Comparison of ENCODE assay signal across 12 cellular contexts in genomic region chr6:35402136-35402855, GRCh38. TPM values are rescaled to one million over a fixed set of nuclear protein-coding genes. Genes with fewer than 3 reads are reported as not detected.
A peak's percentile ranks its signal among the peaks of the same experiment; 100 is the strongest.
DNase-seq lines count a peak whose midpoint lies in the region; ATAC-seq and TF ChIP-seq lines count a peak whose summit lies in the region.
"Had no signal": no experiment of that assay in that cellular context is flagged by ENCODE, and none has a peak within 500 bp of the region (broad histone marks: within the 10 kb centered on the region; RNA-seq: fewer than 3 reads in every experiment).

No MANE protein-coding gene starts in this region.

- H3K9me3 ChIP-seq in body of pancreas = no peaks in the 10 kb centered on the region
- peaks cover 2% of the 10 kb centered on the region for H3K9me3 ChIP-seq in trophoblast cell (ENCODE audit: insufficient read depth, low read depth, low read length)
- H3K9me3 ChIP-seq in transverse colon = no peaks in the 10 kb centered on the region
- H3K9me3 ChIP-seq: thoracic aorta had no signal

- no peak overlapping the region for H3K4ac ChIP-seq in trophoblast cell (ENCODE audit: low read depth, low read length)

- no peak overlapping the region for H2AK5ac ChIP-seq in trophoblast cell (ENCODE audit: low read length)

- peaks cover 3% of the 10 kb centered on the region for H3K79me2 ChIP-seq in trophoblast cell (ENCODE audit: control insufficient read depth, insufficient read depth, low read length, poor library complexity)

- H3K9ac ChIP-seq in trophoblast cell (ENCODE audit: low read length) = no peak overlapping the region

- H3K36me3 ChIP-seq in body of pancreas (replicated peaks in 1 of 2; ENCODE audit: insufficient read depth in 1 of 2, low read depth in 2 of 2) (no peaks in the 10 kb centered on the region), trophoblast cell (ENCODE audit: control insufficient read depth in 1 of 2, insufficient read depth in 2 of 2, low read length in 2 of 2) (peaks cover 0 to 2% of the 10 kb centered on the region in 2 experiments), transverse colon (no peaks in the 10 kb centered on the region)
- H3K36me3 ChIP-seq: thoracic aorta had no signal

- no peak overlapping the region for H4K8ac ChIP-seq in trophoblast cell (ENCODE audit: low read depth, low read length)

- H3K27me3 ChIP-seq in body of pancreas (no peaks in the 10 kb centered on the region), trophoblast cell (ENCODE audit: insufficient read depth, low read length) (no peaks in the 10 kb centered on the region), transverse colon (no peaks in the 10 kb centered on the region)

- POLR2A ChIA-PET in GM10248 (lab: Yijun Ruan, JAX) = interaction anchor here (0.7 kb wide), 1 partner anchor 13 kb away, joined by 10 read pairs; no protein-coding TSS in a partner anchor

- peak overlapping the region; percentile 28 to 56 (median 42) for H3K27ac ChIP-seq in body of pancreas
- peak overlapping the region; percentile 14 for H3K27ac ChIP-seq in trophoblast cell (ENCODE audit: low read depth, low read length)
- no peak overlapping the region for H3K27ac ChIP-seq in transverse colon
- H3K27ac ChIP-seq: thoracic aorta had no signal

- CTCF ChIA-PET in GM10248 (lab: Yijun Ruan, JAX) = interaction anchor here (0.7 to 2.4 kb wide), 13 partner anchors 11 to 114 kb away, joined by 3 to 10 read pairs (median 4); no protein-coding TSS in a partner anchor

- peak; percentile 53 for DNase-seq in GM10248 (ENCODE audit: extremely low spot score)
- peak; percentile 50 to 82 (median 75) for DNase-seq in body of pancreas
- DNase-seq in trophoblast cell = no peak
- no peak for DNase-seq in amygdala (lab: John Stamatoyannopoulos, UW)
- no peak for DNase-seq in NOMO-1 treated with DMSO at 0.1 percent for 48 hours (lab: John Stamatoyannopoulos, UW; ENCODE audit: unreplicated experiment)
- DNase-seq in transverse colon = no peak
- DNase-seq: activated CD4-positive, alpha-beta T cell treated with anti-CD3 and anti-CD28 coated beads for 1 hour; Right ventricle myocardium superior; stimulated activated CD4-positive, alpha-beta T cell treated with anti-CD3 and anti-CD28 coated beads, Interleukin-4, amount 100 ng/mL, for 24 hours had no signal

- ATAC-seq in HG02798 (IDR thresholded peaks at IDR 0.05; ENCODE audit: poor library complexity, unreplicated experiment) = peak; percentile 63
- ATAC-seq in body of pancreas = peak; percentile 80
- no peak for ATAC-seq in GM19328 (IDR thresholded peaks at IDR 0.05; ENCODE audit: unreplicated experiment)

- TF ChIP-seq POLR2A in body of pancreas (IDR thresholded peaks at IDR 0.05) (no peak), transverse colon (IDR thresholded peaks at IDR 0.05) (no peak)

- H3K14ac ChIP-seq in trophoblast cell (ENCODE audit: low read length) = no peak overlapping the region

- H2BK12ac ChIP-seq in trophoblast cell (ENCODE audit: low read length) = no peak overlapping the region

- in situ Hi-C loops in transverse colon (cut with MboI; ENCODE audit: low pct_ligation_motif_present in 1 of 4, low pct_unique_long_range_greater_than_20kb in 1 of 4, low sequenced_read_pairs in 3 of 4) = no loop called here

- H3K4me1 ChIP-seq in body of pancreas (peaks cover 38% of the 10 kb centered on the region), trophoblast cell (ENCODE audit: control insufficient read depth in 1 of 2, insufficient read depth in 2 of 2, low read length in 2 of 2) (peaks cover 12 to 13% of the 10 kb centered on the region in 2 experiments), transverse colon (peaks cover 0 to 25% (median 3%) of the 10 kb centered on the region in 4 donors)

- no peak overlapping the region for H4K12ac ChIP-seq in trophoblast cell (ENCODE audit: low read depth, low read length)

- H3K23ac ChIP-seq in trophoblast cell (ENCODE audit: low read length) = no peak overlapping the region

- no peak overlapping the region for H2BK120ac ChIP-seq in trophoblast cell (ENCODE audit: insufficient read depth, low read length, poor library complexity)

- peak overlapping the region; percentile 53 for H2BK5ac ChIP-seq in trophoblast cell (ENCODE audit: low read depth, low read length, poor library complexity)

- peaks cover 7% of the 10 kb centered on the region for H3K79me1 ChIP-seq in trophoblast cell (ENCODE audit: low read length)

- no peak overlapping the region for H4K91ac ChIP-seq in trophoblast cell (ENCODE audit: low read depth, low read length)

- TF ChIP-seq CTCF in GM10248 (IDR thresholded peaks at IDR 0.05; ENCODE audit: control extremely low read depth, extremely low read depth, low read depth, missing control alignments) = no peak
- no peak for TF ChIP-seq CTCF in body of pancreas (IDR thresholded peaks at IDR 0.05)
- no peak for TF ChIP-seq CTCF in transverse colon (IDR thresholded peaks at IDR 0.05)

- no peak overlapping the region for H3K18ac ChIP-seq in trophoblast cell (ENCODE audit: low read length)

- no peak for TF ChIP-seq EP300 in transverse colon (IDR thresholded peaks at IDR 0.05; ENCODE audit: low read depth)

- no peak overlapping the region for H3K4me2 ChIP-seq in trophoblast cell (ENCODE audit: low read length)

- intact Hi-C loops in body of pancreas (cut with DNase I) (no loop called here), transverse colon (cut with DNase I; ENCODE audit: low total_unique reads) (no loop called here)

- WGBS in body of pancreas, 2 donors = 67 to 71% methylated on average over 8 of the region's 8 CpGs
- no CpG with 5 or more reads among the region's 8 CpGs for WGBS in trophoblast cell (ENCODE audit: extremely low coverage, insufficient coverage, insufficient read length)
- 75 to 90% methylated on average over 5 to 7 of the region's 8 CpGs for WGBS in transverse colon (ENCODE audit: low coverage in 1 of 2), 2 donors

- H3K4me3 ChIP-seq in body of pancreas = no peak overlapping the region
- no peak overlapping the region for H3K4me3 ChIP-seq in trophoblast cell (ENCODE audit: low read depth, low read length)
- no peak overlapping the region for H3K4me3 ChIP-seq in transverse colon
- H3K4me3 ChIP-seq: thoracic aorta had no signal

- H2AFZ ChIP-seq in trophoblast cell (ENCODE audit: insufficient read depth, low read length, poor library complexity) = no peak overlapping the region

RNA-seq across cellular contexts. Expression of gene FANCE, which starts 49.8 kb away (rescaled TPM):
- 1 to 10 TPM; 4.9 to 9.2 TPM for total RNA-seq in body of pancreas
- polyA plus RNA-seq in trophoblast cell (2013) = 11.4 and 11.5 TPM in 2 replicates
- total RNA-seq in transverse colon = 10 to 100 TPM in 1 of 4 donors, 1 to 10 TPM in 2, under 1 TPM in 1; 0.75 to 30.8 (median 3.8) TPM

RNA-seq across cellular contexts. Expression of gene PPARD, which starts 59.9 kb away (rescaled TPM):
- total RNA-seq in body of pancreas = 10 to 100 TPM in 1 of 2 donors, 1 to 10 TPM in 1; 6.0 to 11.2 TPM
- 72.3 and 76.8 TPM in 2 replicates for polyA plus RNA-seq in trophoblast cell (2013)
- 100 to 1,000 TPM in 1 of 4 donors, 10 to 100 TPM in 3; 19.8 to 110 (median 29.3) TPM for total RNA-seq in transverse colon

Comparison
In these comparisons a context has a peak if more than half of its experiments do, and no peak if none do; other contexts are left out.
1. DNase-seq: peak in GM10248 (single experiment) and body of pancreas (4 of 4); none in trophoblast cell (0 of 2), amygdala (0 of 56), NOMO-1 treated with DMSO at 0.1 percent for 48 hours (single experiment) and transverse colon (single experiment).
2. H3K27ac ChIP-seq: peak in body of pancreas (4 of 4) and trophoblast cell (single experiment); none in transverse colon (0 of 4).